Comparison of ENCODE assay signal across 24 cellular contexts in the genomic region with DNA sequence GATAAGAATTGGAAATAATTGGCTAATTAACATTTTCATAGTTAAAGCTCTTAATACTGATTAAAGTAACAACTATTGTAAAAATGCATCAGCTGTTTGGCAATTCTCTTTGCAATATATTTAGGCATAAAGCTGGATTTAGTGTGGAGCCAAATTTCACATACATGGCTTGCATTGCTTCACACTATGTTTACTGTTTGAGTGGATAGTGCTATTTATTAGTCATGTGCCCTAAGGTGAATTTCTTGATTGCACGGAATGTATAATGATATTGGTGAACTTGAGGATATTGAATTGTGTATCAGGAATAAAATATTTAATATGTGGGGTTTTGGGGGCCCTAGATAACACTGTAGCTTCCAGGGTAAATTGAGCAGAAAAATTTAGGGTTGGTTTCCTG.
"Had no signal": no experiment of that assay in that cellular context is flagged by ENCODE, and none has a peak within 500 bp of the region (broad histone marks: within the 10 kb centered on the region; RNA-seq: fewer than 3 reads in every experiment).

No MANE protein-coding gene starts in this region.

- H3K9me3 ChIP-seq: gastrocnemius medialis, right lobe of liver, thoracic aorta, uterus had no signal

- H3K36me3 ChIP-seq: gastrocnemius medialis, right lobe of liver, thoracic aorta, uterus had no signal

- H3K4me1 Mint-ChIP-seq: activated T-helper 17 cell treated with anti-CD3 and anti-CD28 coated beads, Interleukin-2, amount 50 U/mL, for 72 hours; naive thymus-derived CD4-positive, alpha-beta T cell had no signal

- H3K4me1 ChIP-seq: gastrocnemius medialis, right lobe of liver, uterus had no signal

- ATAC-seq: activated CD8-positive, alpha-beta T cell treated with anti-CD3 and anti-CD28 coated beads for 36 hours; activated T-cell treated with anti-CD3 and anti-CD28 coated beads, Interleukin-2, amount 50 U/mL, for 4 hours; activated T-helper 17 cell treated with anti-CD3 and anti-CD28 coated beads, Interleukin-2, amount 50 U/mL, for 72 hours; gastrocnemius medialis; left colon; naive thymus-derived CD4-positive, alpha-beta T cell; right lobe of liver; stimulated activated naive CD8-positive, alpha-beta T cell treated with anti-CD3 and anti-CD28 coated beads, Interleukin-15, Interleukin-2, amounts not matched to agents 100 U/mL and 50 U/mL, for 24 hours had no signal

- H3K36me3 Mint-ChIP-seq: type B pancreatic cell had no signal

- H3K27ac ChIP-seq: gastrocnemius medialis, right lobe of liver, thoracic aorta, uterus had no signal

- H3K27me3 ChIP-seq: gastrocnemius medialis, right lobe of liver, uterus had no signal

- H3K4me3 ChIP-seq: gastrocnemius medialis, right lobe of liver, thoracic aorta, uterus had no signal

- H3K9me3 Mint-ChIP-seq: activated CD8-positive, alpha-beta T cell treated with anti-CD3 and anti-CD28 coated beads for 36 hours; activated T-helper 17 cell treated with anti-CD3 and anti-CD28 coated beads, Interleukin-2, amount 50 U/mL, for 72 hours; type B pancreatic cell had no signal

- H3K4me3 Mint-ChIP-seq: activated CD8-positive, alpha-beta T cell treated with anti-CD3 and anti-CD28 coated beads for 36 hours; activated T-cell treated with anti-CD3 and anti-CD28 coated beads, Interleukin-2, amount 50 U/mL, for 4 hours; activated T-helper 17 cell treated with anti-CD3 and anti-CD28 coated beads, Interleukin-2, amount 50 U/mL, for 72 hours; naive thymus-derived CD4-positive, alpha-beta T cell; type B pancreatic cell; WTC11 had no signal

- H3K27ac Mint-ChIP-seq: activated CD8-positive, alpha-beta T cell treated with anti-CD3 and anti-CD28 coated beads for 36 hours; activated T-helper 17 cell treated with anti-CD3 and anti-CD28 coated beads, Interleukin-2, amount 50 U/mL, for 72 hours; naive thymus-derived CD4-positive, alpha-beta T cell; type B pancreatic cell; WTC11 had no signal

- DNase-seq: activated CD4-positive, alpha-beta T cell treated with anti-CD3 and anti-CD28 coated beads for 1 hour; activated CD4-positive, alpha-beta T cell treated with anti-CD3 and anti-CD28 coated beads, Interleukin-2, amount 50 U/mL, for 1 hour; activated CD8-positive, alpha-beta T cell treated with anti-CD3 and anti-CD28 coated beads for 36 hours; activated gamma-delta T cell treated with Interleukin-2 at 50 U/mL for 16 hours; activated naive CD4-positive, alpha-beta T cell treated with anti-CD3 and anti-CD28 coated beads, Interleukin-2, amount 50 U/mL, for 16 hours; activated T-cell treated with anti-CD3 and anti-CD28 coated beads, Interleukin-2, amount 50 U/mL, for 4 hours; dermis blood vessel endothelial cell; effector CD4-positive, alpha-beta T cell; gastrocnemius medialis; head of caudate nucleus; hippocampal formation; kidney; left colon; midbrain; naive thymus-derived CD4-positive, alpha-beta T cell; right lobe of liver; stimulated activated CD4-positive, alpha-beta T cell treated with anti-CD3 and anti-CD28 coated beads, Interleukin-4, amount 100 ng/mL, for 1 hour; stimulated activated naive CD8-positive, alpha-beta T cell treated with anti-CD3 and anti-CD28 coated beads, Interleukin-15, Interleukin-2, amounts not matched to agents 100 U/mL and 50 U/mL, for 24 hours; T-helper 2 cell; uterus had no signal

- H3K27me3 Mint-ChIP-seq: activated CD8-positive, alpha-beta T cell treated with anti-CD3 and anti-CD28 coated beads for 36 hours; type B pancreatic cell had no signal
